21 cellular contexts compared by ENCODE assay signal in the genomic region with DNA sequence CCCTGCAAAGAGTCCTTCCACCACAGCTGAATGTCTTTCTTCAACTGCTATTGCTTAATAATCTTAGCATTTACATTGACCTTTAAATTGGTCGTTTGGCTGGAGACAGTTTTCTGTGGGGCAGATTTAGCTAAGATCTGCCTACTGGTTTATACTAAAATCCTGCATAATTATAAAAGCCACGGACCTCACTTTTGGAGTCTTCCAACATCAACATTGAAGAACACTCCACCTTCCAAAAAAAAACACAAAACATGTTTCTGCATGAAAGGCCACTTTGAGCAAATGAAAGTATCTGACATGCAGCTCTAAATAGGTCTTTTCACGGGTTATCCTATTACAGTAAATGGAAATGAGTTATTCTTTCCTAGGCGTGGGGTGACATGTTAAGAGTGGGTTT. TPM values are rescaled to one million over a fixed set of nuclear protein-coding genes. Genes with fewer than 3 reads are reported as not detected.
DNase-seq lines count a peak whose midpoint lies in the region; ATAC-seq and TF ChIP-seq lines count a peak whose summit lies in the region.
"Had no signal": no experiment of that assay in that cellular context is flagged by ENCODE, and none has a peak within 500 bp of the region (broad histone marks: within the 10 kb centered on the region; RNA-seq: fewer than 3 reads in every experiment).

No MANE protein-coding gene starts in this region.

- no peak for TF ChIP-seq CTCF in Loucy (conservative IDR thresholded peaks at IDR 0.05; ENCODE audit: low read length)
- TF ChIP-seq CTCF in choroid plexus epithelial cell (conservative IDR thresholded peaks at IDR 0.05; ENCODE audit: low read depth, low read length) = no peak
- no peak for TF ChIP-seq CTCF in nephron (IDR thresholded peaks at IDR 0.05; ENCODE audit: unreplicated experiment in 3 of 3)

- peaks cover 8% of the 10 kb centered on the region for H3K4me1 ChIP-seq in Loucy (ENCODE audit: insufficient read depth, low read length, poor library complexity, severe bottlenecking)
- H3K4me1 ChIP-seq: psoas muscle, upper lobe of left lung had no signal

- ATAC-seq in GM19397 (IDR thresholded peaks at IDR 0.05; ENCODE audit: unreplicated experiment) (no peak), T-helper 17 cell (no peak), HG03025 (IDR thresholded peaks at IDR 0.05; ENCODE audit: low FRiP score, unreplicated experiment) (no peak)
- ATAC-seq: activated CD4-positive, alpha-beta T cell treated with anti-CD3 and anti-CD28 coated beads for 36 hours; GM23338; K562; psoas muscle had no signal

- H3K9me3 ChIP-seq in Loucy (ENCODE audit: insufficient read depth, low read depth, low read length) (no peaks in the 10 kb centered on the region; the same call in 1 of the 2 replicates), T-helper 17 cell (ENCODE audit: control insufficient read depth, low read length, poor library complexity, severe bottlenecking) (no peaks in the 10 kb centered on the region)
- H3K9me3 ChIP-seq: esophagus squamous epithelium, psoas muscle, upper lobe of left lung had no signal

- H3K4me3 ChIP-seq in Loucy (ENCODE audit: low read length, poor library complexity, severe bottlenecking) (no peak overlapping the region), choroid plexus epithelial cell (ENCODE audit: low read depth, low read length) (no peak overlapping the region)
- H3K4me3 ChIP-seq: esophagus squamous epithelium, GM23338, K562, psoas muscle, upper lobe of left lung had no signal

- DNase-seq in NCI-H2171 treated with DMSO at 0.1 percent for 48 hours (lab: John Stamatoyannopoulos, UW) (peak; percentile 74), choroid plexus epithelial cell (ENCODE audit: low read depth) (peak; percentile 58), NOMO-1 (lab: John Stamatoyannopoulos, UW; ENCODE audit: unreplicated experiment in 2 of 2) (no peak), T-helper 17 cell (no peak)
- DNase-seq: activated CD4-positive, alpha-beta T cell treated with anti-CD3 and anti-CD28 coated beads for 36 hours; activated gamma-delta T cell; CD4-positive, alpha-beta T cell; cortex of kidney; DMS153; endodermal cell; esophagus squamous epithelium; GDM1; NCI-H1694 treated with DMSO at 0.1 percent for 48 hours; psoas muscle; upper lobe of left lung had no signal

- H3K27ac Mint-ChIP-seq in nephron (peak overlapping the region; percentile 50 to 82 (median 80)), T-helper 17 cell (no peak overlapping the region)
- H3K27ac Mint-ChIP-seq: activated CD4-positive, alpha-beta T cell treated with anti-CD3 and anti-CD28 coated beads for 36 hours; CD4-positive, alpha-beta T cell; endodermal cell; GM23338 had no signal

- peaks cover 17% of the 10 kb centered on the region for H3K36me3 Mint-ChIP-seq in nephron (ENCODE audit: low read depth)
- H3K36me3 Mint-ChIP-seq in T-helper 17 cell (ENCODE audit: low read depth) = no peaks in the 10 kb centered on the region

- H3K9me3 Mint-ChIP-seq in nephron = peaks cover 20% of the 10 kb centered on the region
- H3K9me3 Mint-ChIP-seq: CD4-positive, alpha-beta T cell had no signal

- H3K27me3 ChIP-seq in Loucy (ENCODE audit: insufficient read depth, low read length, poor library complexity, severe bottlenecking) = no peaks in the 10 kb centered on the region
- H3K27me3 ChIP-seq: esophagus squamous epithelium, upper lobe of left lung had no signal

- no peak overlapping the region for H3K9ac ChIP-seq in Loucy (ENCODE audit: low read depth, low read length, poor library complexity, severe bottlenecking)

- H3K4me1 Mint-ChIP-seq in nephron = peaks cover 22% of the 10 kb centered on the region
- no peaks in the 10 kb centered on the region for H3K4me1 Mint-ChIP-seq in T-helper 17 cell
- H3K4me1 Mint-ChIP-seq: activated CD4-positive, alpha-beta T cell treated with anti-CD3 and anti-CD28 coated beads for 36 hours; endodermal cell had no signal

- 0 out of 2 replicates have a peak, but pooled peaks cover 4% of the 10 kb centered on the region for H3F3A ChIP-seq in Loucy (ENCODE audit: low read depth)

- H3K4me3 Mint-ChIP-seq in nephron (no peak overlapping the region), T-helper 17 cell (no peak overlapping the region)
- H3K4me3 Mint-ChIP-seq: activated CD4-positive, alpha-beta T cell treated with anti-CD3 and anti-CD28 coated beads for 36 hours; CD4-positive, alpha-beta T cell; endodermal cell; GM23338 had no signal

- no peaks in the 10 kb centered on the region for H3K27me3 Mint-ChIP-seq in nephron (ENCODE audit: low read depth)
- peaks cover 12% of the 10 kb centered on the region for H3K27me3 Mint-ChIP-seq in T-helper 17 cell
- H3K27me3 Mint-ChIP-seq: CD4-positive, alpha-beta T cell had no signal

- H4K20me1 ChIP-seq in Loucy (ENCODE audit: insufficient read depth, low read length, poor library complexity, severe bottlenecking) = no peaks in the 10 kb centered on the region

- H2AFZ ChIP-seq in Loucy (ENCODE audit: low read length) = peak overlapping the region; percentile 24; the same call in 1 of the 2 replicates
- H2AFZ ChIP-seq: GM23338 had no signal

- no peaks in the 10 kb centered on the region for H3K9me2 ChIP-seq in Loucy (replicated peaks; ENCODE audit: low read depth, low read length)

- H3K36me3 ChIP-seq in Loucy (ENCODE audit: insufficient read depth, low read length) = no peaks in the 10 kb centered on the region
- H3K36me3 ChIP-seq: esophagus squamous epithelium, upper lobe of left lung had no signal

- H3K79me2 ChIP-seq in Loucy (ENCODE audit: insufficient read depth, low read length) = no peaks in the 10 kb centered on the region

- H3K4me2 ChIP-seq in Loucy (ENCODE audit: low read depth, low read length, poor library complexity, severe bottlenecking) = no peak overlapping the region
- H3K4me2 ChIP-seq: GM23338 had no signal

RNA-seq across cellular contexts. Expression of a gene that starts 57.0 kb away (rescaled TPM):
- 100 to 1,000 TPM in 1 of 2 donors, 10 to 100 TPM in 1; 98.0 to 123 TPM for total RNA-seq in T-helper 17 cell

Comparison
In these comparisons a context has a peak if more than half of its experiments do, and no peak if none do; other contexts are left out.
1. DNase-seq: peak in NCI-H2171 treated with DMSO at 0.1 percent for 48 hours (single experiment) and choroid plexus epithelial cell (single experiment); none in NOMO-1 (0 of 2) and T-helper 17 cell (0 of 3).